ENCODE assay signal across 11 cellular contexts in the genomic region with DNA sequence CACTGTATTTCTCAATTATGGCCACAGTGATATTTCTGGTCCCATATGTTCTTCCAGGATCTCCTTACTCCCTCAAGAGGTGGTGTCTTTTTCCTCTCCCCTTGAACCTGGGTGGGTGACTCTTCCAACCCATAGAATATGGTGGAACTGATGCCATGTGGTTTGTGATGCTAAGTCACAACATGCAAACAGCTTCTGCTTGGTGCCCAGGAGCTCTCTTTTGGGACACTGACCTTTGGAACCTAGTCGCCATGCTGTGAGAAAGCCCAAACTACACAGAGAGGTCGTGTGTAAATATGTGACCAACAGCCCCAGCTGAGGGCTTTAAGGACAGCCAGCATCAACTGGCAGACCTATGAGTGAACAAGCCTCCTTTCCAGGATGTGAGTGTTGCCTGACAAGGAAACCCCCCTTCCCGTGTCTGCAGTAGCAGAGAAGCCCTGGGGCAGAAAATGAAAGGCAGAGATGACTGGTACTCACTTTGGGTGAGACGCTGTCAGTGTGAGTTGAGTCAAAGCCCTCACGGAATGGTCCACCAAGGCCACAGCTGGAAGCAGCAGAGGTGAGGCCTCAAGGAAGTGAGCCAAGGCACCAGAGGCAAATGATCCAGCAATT.
DNase-seq lines count a peak whose midpoint lies in the region; ATAC-seq and TF ChIP-seq lines count a peak whose summit lies in the region.
"Had no signal": no experiment of that assay in that cellular context is flagged by ENCODE, and none has a peak within 500 bp of the region (broad histone marks: within the 10 kb centered on the region; RNA-seq: fewer than 3 reads in every experiment).

No MANE protein-coding gene starts in this region.

- H3K36me3 Mint-ChIP-seq in activated naive CD4-positive, alpha-beta T cell treated with anti-CD3 and anti-CD28 coated beads, Interleukin-2, amount 50 U/mL, for 72 hours, result peaks cover 0 to 11% of the 10 kb centered on the region in 2 donors
- H3K36me3 Mint-ChIP-seq: type B pancreatic cell had no signal

- H3K27ac Mint-ChIP-seq in activated naive CD4-positive, alpha-beta T cell treated with anti-CD3 and anti-CD28 coated beads, Interleukin-2, amount 50 U/mL, for 72 hours, result peak overlapping the region; percentile 96 to 99
- H3K27ac Mint-ChIP-seq: type B pancreatic cell had no signal

- peak; percentile 87 for ATAC-seq in GM21367 (IDR thresholded peaks at IDR 0.05; ENCODE audit: unreplicated experiment)
- peak; percentile 92 for ATAC-seq in HG03442 (IDR thresholded peaks at IDR 0.05; ENCODE audit: unreplicated experiment)
- ATAC-seq in activated naive CD4-positive, alpha-beta T cell treated with anti-CD3 and anti-CD28 coated beads, Interleukin-2, amount 50 U/mL, for 72 hours, result peak; percentile 86 to 89

- no peak overlapping the region for H3K4me3 ChIP-seq in GM12864 (ENCODE audit: low read depth, low read length)

- no peak for TF ChIP-seq CTCF in GM12864 (IDR thresholded peaks at IDR 0.05; ENCODE audit: low read depth, low read length, missing control alignments)

- H3K9me3 Mint-ChIP-seq in activated naive CD4-positive, alpha-beta T cell treated with anti-CD3 and anti-CD28 coated beads, Interleukin-2, amount 50 U/mL, for 72 hours, result peaks cover 4 to 7% of the 10 kb centered on the region in 2 donors

- peak; percentile 82 for DNase-seq in GM12864 (ENCODE audit: low read depth)
- DNase-seq in activated naive CD4-positive, alpha-beta T cell treated with anti-CD3 and anti-CD28 coated beads, Interleukin-2, amount 50 U/mL, for 72 hours (ENCODE audit: low spot score in 2 of 2), result peak; percentile 63 to 86
- DNase-seq in NCI-H345 treated with DMSO at 0.1 percent for 48 hours (lab: John Stamatoyannopoulos, UW; ENCODE audit: unreplicated experiment), result no peak
- no peak for DNase-seq in SKM-1 treated with dmso at 0.1 percent for 144 hours (lab: John Stamatoyannopoulos, UW; ENCODE audit: unreplicated experiment)
- no peak for DNase-seq in NCI-H82 treated with DMSO at 0.1 percent for 48 hours (lab: John Stamatoyannopoulos, UW; ENCODE audit: unreplicated experiment)
- no peak for DNase-seq in NCI-H82 (lab: John Stamatoyannopoulos, UW)
- DNase-seq: cerebellar nuclear complex, NCI-H345 had no signal

Comparison
In these comparisons a context has a peak if more than half of its experiments do, and no peak if none do; other contexts are left out.
1. DNase-seq: peak in GM12864 (single experiment) and activated naive CD4-positive, alpha-beta T cell treated with anti-CD3 and anti-CD28 coated beads, Interleukin-2, amount 50 U/mL, for 72 hours (2 of 2); none in NCI-H345 treated with DMSO at 0.1 percent for 48 hours (single experiment), SKM-1 treated with dmso at 0.1 percent for 144 hours (single experiment), NCI-H82 treated with DMSO at 0.1 percent for 48 hours (single experiment) and NCI-H82 (single experiment).
2. Peak in every context shown above with its lines, with median percentiles within 50 percentile points of each other: ATAC-seq.